In genomic region chr11:47213985-47214564, GRCh38 we compare ENCODE assay signal across 1 cellular context.
TF ChIP-seq lines count a peak whose summit lies in the region.

No MANE protein-coding gene starts in this region.

TF ChIP-seq in HepG2, 621 proteins besides CTCF, POLR2A, EP300 and RAD21 (continued from another document and continues in another):
- TF ChIP-seq, protein P1, sequence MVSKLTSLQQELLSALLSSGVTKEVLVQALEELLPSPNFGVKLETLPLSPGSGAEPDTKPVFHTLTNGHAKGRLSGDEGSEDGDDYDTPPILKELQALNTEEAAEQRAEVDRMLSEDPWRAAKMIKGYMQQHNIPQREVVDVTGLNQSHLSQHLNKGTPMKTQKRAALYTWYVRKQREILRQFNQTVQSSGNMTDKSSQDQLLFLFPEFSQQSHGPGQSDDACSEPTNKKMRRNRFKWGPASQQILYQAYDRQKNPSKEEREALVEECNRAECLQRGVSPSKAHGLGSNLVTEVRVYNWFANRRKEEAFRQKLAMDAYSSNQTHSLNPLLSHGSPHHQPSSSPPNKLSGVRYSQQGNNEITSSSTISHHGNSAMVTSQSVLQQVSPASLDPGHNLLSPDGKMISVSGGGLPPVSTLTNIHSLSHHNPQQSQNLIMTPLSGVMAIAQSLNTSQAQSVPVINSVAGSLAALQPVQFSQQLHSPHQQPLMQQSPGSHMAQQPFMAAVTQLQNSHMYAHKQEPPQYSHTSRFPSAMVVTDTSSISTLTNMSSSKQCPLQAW (CRISPR knock-in tag; IDR thresholded peaks at IDR 0.05): no peak
- TF ChIP-seq MLX (CRISPR knock-in tag; IDR thresholded peaks at IDR 0.05): no peak
- TF ChIP-seq, protein P2, sequence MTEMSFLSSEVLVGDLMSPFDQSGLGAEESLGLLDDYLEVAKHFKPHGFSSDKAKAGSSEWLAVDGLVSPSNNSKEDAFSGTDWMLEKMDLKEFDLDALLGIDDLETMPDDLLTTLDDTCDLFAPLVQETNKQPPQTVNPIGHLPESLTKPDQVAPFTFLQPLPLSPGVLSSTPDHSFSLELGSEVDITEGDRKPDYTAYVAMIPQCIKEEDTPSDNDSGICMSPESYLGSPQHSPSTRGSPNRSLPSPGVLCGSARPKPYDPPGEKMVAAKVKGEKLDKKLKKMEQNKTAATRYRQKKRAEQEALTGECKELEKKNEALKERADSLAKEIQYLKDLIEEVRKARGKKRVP (CRISPR knock-in tag; IDR thresholded peaks at IDR 0.05): peak in 1 of 2 experiments; percentile 64; a peak in 2 of 4 replicates
- TF ChIP-seq HBP1 (CRISPR knock-in tag; IDR thresholded peaks at IDR 0.05; ENCODE audit: low read depth): no peak; the same call in 1 of the 2 replicates
- no peak for TF ChIP-seq ZNF143 (CRISPR knock-in tag; IDR thresholded peaks at IDR 0.05)
- TF ChIP-seq ZNF552 (CRISPR knock-in tag; IDR thresholded peaks at IDR 0.05; ENCODE audit: borderline replicate concordance): no peak
- no peak for TF ChIP-seq ZNF432 (CRISPR knock-in tag; IDR thresholded peaks at IDR 0.05; ENCODE audit: borderline replicate concordance)
- no peak for TF ChIP-seq ZNF550 (CRISPR knock-in tag; IDR thresholded peaks at IDR 0.05; ENCODE audit: borderline replicate concordance)
- TF ChIP-seq, protein P3, sequence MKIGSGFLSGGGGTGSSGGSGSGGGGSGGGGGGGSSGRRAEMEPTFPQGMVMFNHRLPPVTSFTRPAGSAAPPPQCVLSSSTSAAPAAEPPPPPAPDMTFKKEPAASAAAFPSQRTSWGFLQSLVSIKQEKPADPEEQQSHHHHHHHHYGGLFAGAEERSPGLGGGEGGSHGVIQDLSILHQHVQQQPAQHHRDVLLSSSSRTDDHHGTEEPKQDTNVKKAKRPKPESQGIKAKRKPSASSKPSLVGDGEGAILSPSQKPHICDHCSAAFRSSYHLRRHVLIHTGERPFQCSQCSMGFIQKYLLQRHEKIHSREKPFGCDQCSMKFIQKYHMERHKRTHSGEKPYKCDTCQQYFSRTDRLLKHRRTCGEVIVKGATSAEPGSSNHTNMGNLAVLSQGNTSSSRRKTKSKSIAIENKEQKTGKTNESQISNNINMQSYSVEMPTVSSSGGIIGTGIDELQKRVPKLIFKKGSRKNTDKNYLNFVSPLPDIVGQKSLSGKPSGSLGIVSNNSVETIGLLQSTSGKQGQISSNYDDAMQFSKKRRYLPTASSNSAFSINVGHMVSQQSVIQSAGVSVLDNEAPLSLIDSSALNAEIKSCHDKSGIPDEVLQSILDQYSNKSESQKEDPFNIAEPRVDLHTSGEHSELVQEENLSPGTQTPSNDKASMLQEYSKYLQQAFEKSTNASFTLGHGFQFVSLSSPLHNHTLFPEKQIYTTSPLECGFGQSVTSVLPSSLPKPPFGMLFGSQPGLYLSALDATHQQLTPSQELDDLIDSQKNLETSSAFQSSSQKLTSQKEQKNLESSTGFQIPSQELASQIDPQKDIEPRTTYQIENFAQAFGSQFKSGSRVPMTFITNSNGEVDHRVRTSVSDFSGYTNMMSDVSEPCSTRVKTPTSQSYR (CRISPR knock-in tag; IDR thresholded peaks at IDR 0.05; ENCODE audit: borderline replicate concordance): no peak
- TF ChIP-seq SMC3 (IDR thresholded peaks at IDR 0.05; ENCODE audit: low read length): no peak
- no peak for TF ChIP-seq ZNF382 (CRISPR knock-in tag; IDR thresholded peaks at IDR 0.05; ENCODE audit: borderline replicate concordance)
- no peak for TF ChIP-seq NFATC3 (CRISPR knock-in tag; IDR thresholded peaks at IDR 0.05)
- no peak for TF ChIP-seq MED13 (CRISPR knock-in tag; IDR thresholded peaks at IDR 0.05)
- TF ChIP-seq NR2F6 (IDR thresholded peaks at IDR 0.05): peak; percentile 29; the same call in 1 of the 2 replicates
- TF ChIP-seq NR2F6 (CRISPR knock-in tag; IDR thresholded peaks at IDR 0.05): no peak
- no peak for TF ChIP-seq KDM4B (CRISPR knock-in tag; IDR thresholded peaks at IDR 0.05)
- TF ChIP-seq ZNF784 (CRISPR knock-in tag; IDR thresholded peaks at IDR 0.05; ENCODE audit: borderline replicate concordance): no peak
- TF ChIP-seq SNAPC2 (CRISPR knock-in tag; IDR thresholded peaks at IDR 0.05): no peak
- TF ChIP-seq ZNF652 (CRISPR knock-in tag; IDR thresholded peaks at IDR 0.05; ENCODE audit: borderline replicate concordance, low read depth): no peak
- TF ChIP-seq, protein P4, sequence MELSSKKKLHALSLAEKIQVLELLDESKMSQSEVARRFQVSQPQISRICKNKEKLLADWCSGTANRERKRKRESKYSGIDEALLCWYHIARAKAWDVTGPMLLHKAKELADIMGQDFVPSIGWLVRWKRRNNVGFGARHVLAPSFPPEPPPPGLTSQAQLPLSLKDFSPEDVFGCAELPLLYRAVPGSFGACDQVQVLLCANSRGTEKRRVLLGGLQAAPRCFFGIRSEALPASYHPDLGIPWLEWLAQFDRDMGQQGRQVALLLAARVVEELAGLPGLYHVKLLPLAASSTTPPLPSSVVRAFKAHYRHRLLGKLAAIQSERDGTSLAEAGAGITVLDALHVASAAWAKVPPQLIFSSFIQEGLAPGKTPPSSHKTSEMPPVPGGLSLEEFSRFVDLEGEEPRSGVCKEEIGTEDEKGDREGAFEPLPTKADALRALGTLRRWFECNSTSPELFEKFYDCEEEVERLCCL (CRISPR knock-in tag; IDR thresholded peaks at IDR 0.05; ENCODE audit: borderline replicate concordance): no peak
- TF ChIP-seq CCAR2 (optimal IDR thresholded peaks at IDR 0.05; ENCODE audit: low read depth, low read length): no peak
- no peak for TF ChIP-seq SP5 (CRISPR knock-in tag; IDR thresholded peaks at IDR 0.05; ENCODE audit: borderline replicate concordance, low read depth)
- TF ChIP-seq EED (CRISPR knock-in tag; IDR thresholded peaks at IDR 0.05): no peak
- TF ChIP-seq STAG1 (CRISPR knock-in tag; IDR thresholded peaks at IDR 0.05): no peak
- TF ChIP-seq HOXA5 (CRISPR knock-in tag; IDR thresholded peaks at IDR 0.05): no peak
- peak; percentile 17; the same call in 1 of the 2 replicates for TF ChIP-seq SOX5 (CRISPR knock-in tag; IDR thresholded peaks at IDR 0.05; ENCODE audit: borderline replicate concordance)
- no peak for TF ChIP-seq ZSCAN9 (CRISPR knock-in tag; IDR thresholded peaks at IDR 0.05; ENCODE audit: borderline replicate concordance)
- TF ChIP-seq STAT6 (CRISPR knock-in tag; IDR thresholded peaks at IDR 0.05; ENCODE audit: borderline replicate concordance): no peak
- TF ChIP-seq MYPOP (CRISPR knock-in tag; IDR thresholded peaks at IDR 0.05): no peak; the same call in 1 of the 2 replicates
- peak; percentile 25; the same call in 1 of the 2 replicates for TF ChIP-seq RXRB (CRISPR knock-in tag; IDR thresholded peaks at IDR 0.05; ENCODE audit: borderline replicate concordance)
- TF ChIP-seq NKX3-1 (CRISPR knock-in tag; IDR thresholded peaks at IDR 0.05): no peak
- no peak for TF ChIP-seq RXRA (CRISPR knock-in tag; IDR thresholded peaks at IDR 0.05)
- TF ChIP-seq MTA1 (CRISPR knock-in tag; IDR thresholded peaks at IDR 0.05; ENCODE audit: borderline replicate concordance): peak; percentile 75; the same call in 1 of the 2 replicates
- TF ChIP-seq TFDP2 (CRISPR knock-in tag; IDR thresholded peaks at IDR 0.05): no peak; the same call in 1 of the 2 replicates
- no peak for TF ChIP-seq ZNF282 (IDR thresholded peaks at IDR 0.05; ENCODE audit: partially characterized antibody)
- peak; percentile 47 for TF ChIP-seq RARA (CRISPR knock-in tag; IDR thresholded peaks at IDR 0.05)
- TF ChIP-seq KDM5A (IDR thresholded peaks at IDR 0.05; ENCODE audit: borderline replicate concordance, low read length): no peak
- no peak; the same call in 1 of the 2 replicates for TF ChIP-seq ZNF687 (CRISPR knock-in tag; IDR thresholded peaks at IDR 0.05)
- no peak for TF ChIP-seq SPEN (CRISPR knock-in tag; IDR thresholded peaks at IDR 0.05; ENCODE audit: low read depth)
- no peak for TF ChIP-seq ZNF782 (CRISPR knock-in tag; IDR thresholded peaks at IDR 0.05; ENCODE audit: borderline replicate concordance)
- TF ChIP-seq ZNF567 (CRISPR knock-in tag; IDR thresholded peaks at IDR 0.05; ENCODE audit: borderline replicate concordance): no peak
- TF ChIP-seq SIN3B (IDR thresholded peaks at IDR 0.05; ENCODE audit: low read length): no peak
- peak; percentile 24 for TF ChIP-seq HNRNPLL (IDR thresholded peaks at IDR 0.05; ENCODE audit: low read depth, low read length, poor library complexity, severe bottlenecking)
- no peak for TF ChIP-seq KDM2A (CRISPR knock-in tag; IDR thresholded peaks at IDR 0.05; ENCODE audit: borderline replicate concordance, low read depth)
- TF ChIP-seq CBX5 (CRISPR knock-in tag; IDR thresholded peaks at IDR 0.05; ENCODE audit: borderline replicate concordance): no peak
